ENCODE assay signal across 9 cellular contexts in genomic region chr11:42524534-42525227, GRCh38.
A peak's percentile ranks its signal among the peaks of the same experiment; 100 is the strongest.
DNase-seq lines count a peak whose midpoint lies in the region; ATAC-seq and TF ChIP-seq lines count a peak whose summit lies in the region.
"Had no signal": no experiment of that assay in that cellular context is flagged by ENCODE, and none has a peak within 500 bp of the region (broad histone marks: within the 10 kb centered on the region; RNA-seq: fewer than 3 reads in every experiment).

No MANE protein-coding gene starts in this region.

- no peak overlapping the region for H3K4me3 Mint-ChIP-seq in Caco-2 (ENCODE audit: unreplicated experiment)
- no peak overlapping the region for H3K4me3 Mint-ChIP-seq in activated T-helper 2 cell treated with anti-CD3 and anti-CD28 coated beads, Interferon-gamma antibody, Interleukin-2, Interleukin-4, amounts not matched to agents 10 μg/mL and 5 μg/mL and 100 μg/mL, durations not matched to agents 14 hours and 24 hours and 36 hours (ENCODE audit: low read depth)
- H3K4me3 Mint-ChIP-seq: activated B cell treated with CpG ODN at 0.5 μM for 24 hours had no signal

- CTCF ChIA-PET in Caco-2 (lab: Charles Lee), result interaction anchor here (0.6 to 1.1 kb wide), 3 partner anchors 866 to 1081 kb away, joined by 3 to 8 read pairs (median 4); no protein-coding TSS in a partner anchor

- POLR2A ChIA-PET in Caco-2 (lab: Charles Lee), result no interaction called here

- intact Hi-C loops in Caco-2 (cut with micrococcal nuclease; ENCODE audit: unreplicated experiment) (loop anchor here (1.0 to 10.0 kb wide), 3 partner anchors 350 to 1063 kb away; no protein-coding TSS in a partner anchor), head of caudate nucleus (cut with DNase I) (no loop called here)
- intact Hi-C loops in activated T-helper 2 cell treated with anti-CD3 and anti-CD28 coated beads, Interferon-gamma antibody, Interleukin-2, Interleukin-4, amounts not matched to agents 10 μg/mL and 5 μg/mL and 100 μg/mL, durations not matched to agents 14 hours and 24 hours and 36 hours (cut with micrococcal nuclease), result loop anchor here (10.0 kb wide), 1 partner anchor 1060 kb away; no protein-coding TSS in a partner anchor

- BruUV-seq in Caco-2 (replicated peaks; lab: Mats Ljungman, UMichigan), result no TSS peak

- DNase-seq in Caco-2, result peak; percentile 56 to 72
- peak; percentile 9 for DNase-seq in NCI-H2029 (lab: John Stamatoyannopoulos, UW)
- DNase-seq in head of caudate nucleus, result peak; percentile 9 to 91 (median 70)
- peak; percentile 78 for DNase-seq in putamen (ENCODE audit: low spot score)
- no peak for DNase-seq in activated T-helper 2 cell treated with anti-CD3 and anti-CD28 coated beads, Interferon-gamma antibody, Interleukin-2, Interleukin-4, amounts not matched to agents 10 μg/mL and 5 μg/mL and 100 μg/mL, durations not matched to agents 14 hours and 24 hours and 36 hours (ENCODE audit: low spot score)
- DNase-seq: activated B cell treated with CpG ODN at 0.5 μM for 24 hours had no signal

- no peak overlapping the region for H3K4me3 ChIP-seq in Caco-2 (ENCODE audit: low read depth, low read length)

- no peaks in the 10 kb centered on the region for H3K4me1 Mint-ChIP-seq in Caco-2 (ENCODE audit: low read depth, unreplicated experiment)
- H3K4me1 Mint-ChIP-seq in activated T-helper 2 cell treated with anti-CD3 and anti-CD28 coated beads, Interferon-gamma antibody, Interleukin-2, Interleukin-4, amounts not matched to agents 10 μg/mL and 5 μg/mL and 100 μg/mL, durations not matched to agents 14 hours and 24 hours and 36 hours (ENCODE audit: low read depth), result no peaks in the 10 kb centered on the region
- H3K4me1 Mint-ChIP-seq: activated B cell treated with CpG ODN at 0.5 μM for 24 hours had no signal

- peaks cover 2% of the 10 kb centered on the region for H3K27me3 Mint-ChIP-seq in Caco-2 (ENCODE audit: insufficient read depth, unreplicated experiment)
- H3K27me3 Mint-ChIP-seq in activated T-helper 2 cell treated with anti-CD3 and anti-CD28 coated beads, Interferon-gamma antibody, Interleukin-2, Interleukin-4, amounts not matched to agents 10 μg/mL and 5 μg/mL and 100 μg/mL, durations not matched to agents 14 hours and 24 hours and 36 hours (ENCODE audit: low read depth), result no peaks in the 10 kb centered on the region
- H3K27me3 Mint-ChIP-seq: activated B cell treated with CpG ODN at 0.5 μM for 24 hours had no signal

- peak; percentile 88 for ATAC-seq in GM18873 (IDR thresholded peaks at IDR 0.05; ENCODE audit: low FRiP score, unreplicated experiment)
- peak; percentile 96 for ATAC-seq in HG03025 (IDR thresholded peaks at IDR 0.05; ENCODE audit: low FRiP score, unreplicated experiment)

- H3K9me3 Mint-ChIP-seq in Caco-2 (ENCODE audit: unreplicated experiment), result no peaks in the 10 kb centered on the region
- H3K9me3 Mint-ChIP-seq in activated T-helper 2 cell treated with anti-CD3 and anti-CD28 coated beads, Interferon-gamma antibody, Interleukin-2, Interleukin-4, amounts not matched to agents 10 μg/mL and 5 μg/mL and 100 μg/mL, durations not matched to agents 14 hours and 24 hours and 36 hours, result no peaks in the 10 kb centered on the region
- H3K9me3 Mint-ChIP-seq: activated B cell treated with CpG ODN at 0.5 μM for 24 hours had no signal

- no peaks in the 10 kb centered on the region for H3K36me3 ChIP-seq in Caco-2 (ENCODE audit: control insufficient read depth, insufficient read depth, low read length)

- no peak overlapping the region for H3K27ac Mint-ChIP-seq in Caco-2 (ENCODE audit: unreplicated experiment)
- no peak overlapping the region for H3K27ac Mint-ChIP-seq in activated T-helper 2 cell treated with anti-CD3 and anti-CD28 coated beads, Interferon-gamma antibody, Interleukin-2, Interleukin-4, amounts not matched to agents 10 μg/mL and 5 μg/mL and 100 μg/mL, durations not matched to agents 14 hours and 24 hours and 36 hours
- H3K27ac Mint-ChIP-seq: activated B cell treated with CpG ODN at 0.5 μM for 24 hours had no signal

- H3K4me1 ChIP-seq in Caco-2, result no peaks in the 10 kb centered on the region

- no peaks in the 10 kb centered on the region for H3K36me3 Mint-ChIP-seq in Caco-2 (ENCODE audit: insufficient read depth, unreplicated experiment)
- H3K36me3 Mint-ChIP-seq in activated T-helper 2 cell treated with anti-CD3 and anti-CD28 coated beads, Interferon-gamma antibody, Interleukin-2, Interleukin-4, amounts not matched to agents 10 μg/mL and 5 μg/mL and 100 μg/mL, durations not matched to agents 14 hours and 24 hours and 36 hours (ENCODE audit: low read depth), result no peaks in the 10 kb centered on the region

- TF ChIP-seq CTCF in Caco-2 (IDR thresholded peaks at IDR 0.05; ENCODE audit: insufficient read depth in 1 of 2, low read depth in 1 of 2, low read length in 1 of 2, severe bottlenecking in 1 of 2, unreplicated experiment in 1 of 2), result peak; percentile 75 to 81
- peak; percentile 88 for TF ChIP-seq CTCF in VCaP (conservative IDR thresholded peaks at IDR 0.05)

- H3K27me3 ChIP-seq in Caco-2 (replicated peaks; ENCODE audit: control insufficient read depth, insufficient read depth, low read length), result no peaks in the 10 kb centered on the region

- no peaks in the 10 kb centered on the region for H3K9me3 ChIP-seq in Caco-2

- peak overlapping the region; percentile 35; the same call in 1 of the 2 replicates for H3K27ac ChIP-seq in VCaP
